Comparison of ENCODE assay signal across 2 cellular contexts in genomic region chr22:41621911-41622179, GRCh38.
TF ChIP-seq lines count a peak whose summit lies in the region.

No MANE protein-coding gene starts in this region.

TF ChIP-seq in SK-N-SH, 30 proteins besides CTCF, POLR2A, EP300 and RAD21:
- TF ChIP-seq MEF2A (IDR thresholded peaks at IDR 0.05; ENCODE audit: borderline replicate concordance, low read depth) (no peak), PBX3 (IDR thresholded peaks at IDR 0.05) (no peak), YY1 (IDR thresholded peaks at IDR 0.05; ENCODE audit: low read depth) (no peak), NRF1 (IDR thresholded peaks at IDR 0.05; ENCODE audit: low read depth, low read length) (no peak), MXI1 (IDR thresholded peaks at IDR 0.05; ENCODE audit: low read depth, low read length) (no peak), CHD2 (IDR thresholded peaks at IDR 0.05; ENCODE audit: low read length, partially characterized antibody) (no peak), RFX5 (IDR thresholded peaks at IDR 0.05; ENCODE audit: low read length) (no peak), IRF3 (IDR thresholded peaks at IDR 0.05; ENCODE audit: low read depth, low read length) (no peak), FOXM1 (IDR thresholded peaks at IDR 0.05; ENCODE audit: low read depth) (no peak), FOXJ3 (CRISPR knock-in tag; IDR thresholded peaks at IDR 0.05) (no peak), NFIC (IDR thresholded peaks at IDR 0.05; ENCODE audit: borderline replicate concordance) (no peak), TEAD4 (IDR thresholded peaks at IDR 0.05; ENCODE audit: borderline replicate concordance, insufficient read depth) (no peak), GABPA (IDR thresholded peaks at IDR 0.05; ENCODE audit: low read depth) (no peak), EZH2phosphoT487 (IDR thresholded peaks at IDR 0.05; ENCODE audit: borderline replicate concordance, low read depth) (no peak)

TF ChIP-seq in SK-N-SH treated with all-trans-retinoic acid at 6 μM for 48 hours, 23 proteins besides CTCF, POLR2A, EP300 and RAD21:
- no peak for TF ChIP-seq PATZ1 (CRISPR knock-in tag; IDR thresholded peaks at IDR 0.05; ENCODE audit: borderline replicate concordance)
- TF ChIP-seq ZNF8 (CRISPR knock-in tag; IDR thresholded peaks at IDR 0.05): no peak
- no peak for TF ChIP-seq ESRRG (CRISPR knock-in tag; IDR thresholded peaks at IDR 0.05)
- no peak for TF ChIP-seq ZNF70 (CRISPR knock-in tag; IDR thresholded peaks at IDR 0.05)
